In the genomic region with DNA sequence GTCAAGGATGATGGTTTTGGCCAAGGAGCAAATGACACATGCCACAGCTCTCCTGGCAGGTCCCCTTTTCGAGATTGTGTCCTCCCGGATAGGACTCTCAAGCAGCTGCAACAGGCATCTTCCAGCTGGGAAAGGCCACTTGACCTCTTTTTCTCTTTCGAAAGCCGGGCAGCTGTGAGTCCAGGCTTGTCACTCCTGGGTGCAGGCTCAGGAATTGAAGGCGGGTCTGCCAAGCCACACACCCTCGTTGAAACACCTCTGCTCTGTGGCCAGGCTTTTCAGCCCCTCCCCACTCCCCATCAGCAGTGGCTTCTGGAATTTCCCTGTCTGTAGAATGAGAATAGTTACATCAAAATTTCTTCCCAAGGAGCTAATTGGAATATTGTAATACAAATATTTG, we compare ENCODE assay signal across 27 cellular contexts.
A peak's percentile ranks its signal among the peaks of the same experiment; 100 is the strongest.
DNase-seq lines count a peak whose midpoint lies in the region; ATAC-seq and TF ChIP-seq lines count a peak whose summit lies in the region.
"Had no signal": no experiment of that assay in that cellular context is flagged by ENCODE, and none has a peak within 500 bp of the region (broad histone marks: within the 10 kb centered on the region; RNA-seq: fewer than 3 reads in every experiment).

No MANE protein-coding gene starts in this region.

- no CpG with 5 or more reads among the region's 6 CpGs for WGBS in neuronal stem cell (ENCODE audit: extremely low coverage in 2 of 2, insufficient read length in 2 of 2, insufficient replicate concordance in 1 of 2), 2 donors

- no peak overlapping the region for H3K23ac ChIP-seq in neuronal stem cell (ENCODE audit: low read depth, low read length, poor library complexity)

- no peak overlapping the region for H2BK15ac ChIP-seq in neuronal stem cell (ENCODE audit: low read length)

- H3K4me1 ChIP-seq in HUES48 (ENCODE audit: control insufficient read depth, insufficient read depth, low read length) = peaks cover 5% of the 10 kb centered on the region; the same call in 1 of the 2 replicates
- H3K4me1 ChIP-seq in lower lobe of right lung = no peaks in the 10 kb centered on the region
- no peaks in the 10 kb centered on the region for H3K4me1 ChIP-seq in neuronal stem cell (ENCODE audit: control insufficient read depth in 2 of 2, insufficient read depth in 1 of 2, low read depth in 1 of 2, low read length in 2 of 2)
- H3K4me1 ChIP-seq: gastrocnemius medialis had no signal

- ATAC-seq in lower lobe of right lung (peak; percentile 71 to 83), GM21529 (IDR thresholded peaks at IDR 0.05; ENCODE audit: unreplicated experiment) (no peak)
- ATAC-seq: gastrocnemius medialis, SK-N-SH treated with all-trans-retinoic acid at 6 μM for 48 hours had no signal

- H4K91ac ChIP-seq in neuronal stem cell (ENCODE audit: low read depth, low read length, poor library complexity) = no peak overlapping the region

- TF ChIP-seq CTCF in lower lobe of right lung (IDR thresholded peaks at IDR 0.05) = no peak

- no peak overlapping the region for H3K4ac ChIP-seq in neuronal stem cell (ENCODE audit: low read length)

- no peak overlapping the region for H4K8ac ChIP-seq in neuronal stem cell (ENCODE audit: low read depth, low read length)

- H3K27me3 ChIP-seq in HUES48 (ENCODE audit: control insufficient read depth, insufficient read depth, low read length) = no peaks in the 10 kb centered on the region
- H3K27me3 ChIP-seq in lower lobe of right lung (ENCODE audit: low read depth) = no peaks in the 10 kb centered on the region
- H3K27me3 ChIP-seq in neuronal stem cell (ENCODE audit: control insufficient read depth in 3 of 3, insufficient read depth in 3 of 3, low read depth in 1 of 3, low read length in 3 of 3) = no peaks in the 10 kb centered on the region
- H3K27me3 ChIP-seq: dorsolateral prefrontal cortex, gastrocnemius medialis, neutrophil had no signal

- no peaks in the 10 kb centered on the region for H3K79me1 ChIP-seq in neuronal stem cell (ENCODE audit: low read depth, low read length)

- H3K4me2 ChIP-seq in neuronal stem cell (ENCODE audit: insufficient read depth, low read length, poor library complexity, severe bottlenecking) = no peak overlapping the region
- H3K4me2 ChIP-seq: smooth muscle cell had no signal

- H2BK5ac ChIP-seq in neuronal stem cell (ENCODE audit: low read length) = no peak overlapping the region

- H2AK5ac ChIP-seq in neuronal stem cell (ENCODE audit: low read depth, low read length) = no peak overlapping the region

- H2BK120ac ChIP-seq in neuronal stem cell (ENCODE audit: low read depth, low read length) = no peak overlapping the region

- H3K18ac ChIP-seq in neuronal stem cell (ENCODE audit: low read length) = no peak overlapping the region

- H3K9ac ChIP-seq in HUES48 (ENCODE audit: low read depth, low read length) (no peak overlapping the region), neuronal stem cell (ENCODE audit: low read depth, low read length, poor library complexity) (no peak overlapping the region)

- intact Hi-C loops in lower lobe of right lung (cut with DNase I) = no loop called here

- H3K4me3 ChIP-seq in HUES48 (ENCODE audit: low read depth, low read length) (no peak overlapping the region), lower lobe of right lung (no peak overlapping the region), neuronal stem cell (ENCODE audit: low read length in 2 of 2) (no peak overlapping the region)
- H3K4me3 ChIP-seq: dorsolateral prefrontal cortex, gastrocnemius medialis, smooth muscle cell had no signal

- no peaks in the 10 kb centered on the region for H3K36me3 ChIP-seq in HUES48 (ENCODE audit: control insufficient read depth, insufficient read depth, low read length)
- H3K36me3 ChIP-seq in lower lobe of right lung = no peaks in the 10 kb centered on the region
- H3K36me3 ChIP-seq in neuronal stem cell (replicated peaks in 1 of 2; ENCODE audit: control insufficient read depth in 2 of 2, insufficient read depth in 2 of 2, low read length in 2 of 2) = peaks cover 0 to 3% of the 10 kb centered on the region in 2 donors
- H3K36me3 ChIP-seq: gastrocnemius medialis, neutrophil had no signal

- no peak overlapping the region for H2BK12ac ChIP-seq in neuronal stem cell (ENCODE audit: low read length)

- H3K27ac ChIP-seq in HUES48 (ENCODE audit: low read depth, low read length) = peak overlapping the region; percentile 15
- no peak overlapping the region for H3K27ac ChIP-seq in lower lobe of right lung
- no peak overlapping the region for H3K27ac ChIP-seq in neuronal stem cell (replicated peaks; ENCODE audit: low read length)
- H3K27ac ChIP-seq: dorsolateral prefrontal cortex, gastrocnemius medialis, neutrophil had no signal

- H3K9me3 ChIP-seq in HUES48 (ENCODE audit: control insufficient read depth, insufficient read depth, low read length) (peaks cover 20% of the 10 kb centered on the region), lower lobe of right lung (peaks cover 10% of the 10 kb centered on the region), neuronal stem cell (replicated peaks in 1 of 2; ENCODE audit: control insufficient read depth in 2 of 2, insufficient read depth in 1 of 2, low read depth in 1 of 2, low read length in 2 of 2) (peaks cover 12 to 31% of the 10 kb centered on the region in 2 donors)
- H3K9me3 ChIP-seq: neutrophil had no signal

- no peak overlapping the region for H2AFZ ChIP-seq in neuronal stem cell (ENCODE audit: low read length)

- H3K14ac ChIP-seq in neuronal stem cell (ENCODE audit: low read length) = no peak overlapping the region

- DNase-seq in DMS79 treated with DMSO at 0.1 percent for 48 hours (lab: John Stamatoyannopoulos, UW) = peak; percentile 49
- peak; percentile 9 for DNase-seq in SHP77 treated with DMSO at 0.1 percent for 48 hours (lab: John Stamatoyannopoulos, UW)
- no peak for DNase-seq in lower lobe of right lung
- DNase-seq in middle frontal gyrus (ENCODE audit: extremely low spot score, low spot score) = no peak
- no peak for DNase-seq in neuronal stem cell (ENCODE audit: low spot score)
- DNase-seq in NOMO-1 treated with dmso at 0.1 percent for 144 hours (lab: John Stamatoyannopoulos, UW; ENCODE audit: unreplicated experiment) = no peak
- DNase-seq: activated CD4-positive, CD25-positive, alpha-beta regulatory T cell treated with anti-CD3 and anti-CD28 coated beads, Interleukin-2, amount 50 U/mL, for 72 hours; activated CD8-positive, alpha-beta memory T cell treated with anti-CD3 and anti-CD28 coated beads for 24 hours; activated naive CD4-positive, alpha-beta T cell treated with anti-CD3 and anti-CD28 coated beads for 36 hours; activated T-cell treated with anti-CD3 and anti-CD28 coated beads, Interleukin-2, amount 50 U/mL, for 48 hours; amygdala; CD4-positive, alpha-beta memory T cell; central memory CD4-positive, alpha-beta T cell; dorsolateral prefrontal cortex; gastrocnemius medialis; GOT3; KBM-7; kidney glomerular epithelial cell; midbrain; NCI-H1048; stimulated activated CD4-positive, alpha-beta T cell treated with anti-CD3 and anti-CD28 coated beads, Interleukin-2, amount 100 ng/mL, for 48 hours; T1000 had no signal

Comparison
In these comparisons a context has a peak if more than half of its experiments do, and no peak if none do; other contexts are left out.
1. DNase-seq: peak in DMS79 treated with DMSO at 0.1 percent for 48 hours (single experiment) and SHP77 treated with DMSO at 0.1 percent for 48 hours (single experiment); none in lower lobe of right lung (single experiment), middle frontal gyrus (single experiment), neuronal stem cell (single experiment) and NOMO-1 treated with dmso at 0.1 percent for 144 hours (single experiment).